Comparison of ENCODE assay signal across 16 cellular contexts in the genomic region with DNA sequence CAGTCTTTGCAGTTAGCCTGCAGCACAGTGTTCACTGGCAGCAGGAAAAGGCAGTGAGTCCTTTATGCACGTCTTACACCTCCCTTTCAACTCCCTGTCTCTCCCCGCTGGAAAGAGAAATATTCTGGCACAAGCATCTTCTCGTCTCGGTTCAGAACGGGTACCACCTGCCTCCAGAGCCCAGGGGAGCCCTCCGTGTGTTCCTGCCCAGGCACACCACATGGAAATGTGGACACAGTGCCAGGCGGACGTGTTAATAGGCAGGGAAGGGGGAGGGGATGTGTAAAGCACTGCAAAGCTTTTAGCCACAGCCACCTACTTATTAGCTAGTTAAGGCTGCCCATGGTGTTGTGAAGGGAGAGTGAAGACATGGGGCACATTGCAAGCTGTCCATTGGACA.
A peak's percentile ranks its signal among the peaks of the same experiment; 100 is the strongest.
DNase-seq lines count a peak whose midpoint lies in the region; ATAC-seq, FAIRE-seq and TF ChIP-seq lines count a peak whose summit lies in the region.
"Had no signal": no experiment of that assay in that cellular context is flagged by ENCODE, and none has a peak within 500 bp of the region (broad histone marks: within the 10 kb centered on the region; RNA-seq: fewer than 3 reads in every experiment).

No MANE protein-coding gene starts in this region.

- H2AFZ ChIP-seq in HepG2 (ENCODE audit: low read length): no peak overlapping the region

- no peak for TF ChIP-seq POLR2A in HepG2 (IDR thresholded peaks at IDR 0.05; ENCODE audit: insufficient read depth in 1 of 2, low read depth in 2 of 2, low read length in 2 of 2)

- in situ Hi-C loops in HepG2 (cut with HindIII; ENCODE audit: extremely low pct_ligation_motif_present, low pct_unique_long_range_greater_than_20kb): no loop called here

- WGBS in HepG2 (ENCODE audit: low lambda C conversion rate): 94% methylated on average over 8 of the region's 8 CpGs

- POLR2A ChIA-PET in HepG2 (lab: Yijun Ruan, JAX): no interaction called here

- BruUV-seq in HepG2 (replicated peaks; lab: Mats Ljungman, UMichigan): no TSS peak

- H3K27me3 ChIP-seq in HepG2 (ENCODE audit: control insufficient read depth in 1 of 2, insufficient read depth in 2 of 2, low read length in 2 of 2): no peaks in the 10 kb centered on the region

- TF ChIP-seq CTCF in HepG2 (CRISPR knock-in tag; IDR thresholded peaks at IDR 0.05): no peak

- no peak for FAIRE-seq in HepG2 (lab: Jason Lieb, UNC)
- FAIRE-seq: RCC 7860 had no signal

- no peaks in the 10 kb centered on the region for H3K9me3 ChIP-seq in HepG2 (ENCODE audit: low read length)

- TF ChIP-seq RAD21 in HepG2 (CRISPR knock-in tag; IDR thresholded peaks at IDR 0.05): no peak

- no peak for TF ChIP-seq EP300 in HepG2 (IDR thresholded peaks at IDR 0.05; ENCODE audit: low read depth in 2 of 2, low read length in 2 of 2)
- no peak for TF ChIP-seq EP300 in HepG2 (CRISPR knock-in tag; IDR thresholded peaks at IDR 0.05; ENCODE audit: borderline replicate concordance)

- CTCF ChIA-PET in HepG2 (lab: Yijun Ruan, JAX; ENCODE audit: low intra/inter-chr PET ratio, low total read pairs): no interaction called here

- no peak overlapping the region for H3K4me2 ChIP-seq in HepG2 (ENCODE audit: low read depth, low read length)

- H4K20me1 ChIP-seq in HepG2 (ENCODE audit: insufficient read depth, low read length): no peaks in the 10 kb centered on the region

- intact Hi-C loops in left ventricle myocardium superior (cut with micrococcal nuclease): no loop called here
- intact Hi-C loops in HepG2 (cut with micrococcal nuclease; ENCODE audit: unreplicated experiment): no loop called here

- no peaks in the 10 kb centered on the region for H3K79me2 ChIP-seq in HepG2 (ENCODE audit: insufficient read depth, low read length)

- no peaks in the 10 kb centered on the region for H3K36me3 ChIP-seq in HepG2 (replicated peaks in 1 of 2; ENCODE audit: control insufficient read depth in 1 of 2, insufficient read depth in 2 of 2, low read length in 2 of 2)

- H3K9ac ChIP-seq in HepG2 (ENCODE audit: insufficient read depth, low read depth, low read length): no peak overlapping the region

- no peak overlapping the region for H3K27ac ChIP-seq in HepG2 (ENCODE audit: extremely low read length, insufficient read depth, low read length)

- DNase-seq in COR-L47 (lab: John Stamatoyannopoulos, UW) (peak; percentile 83), NCI-H1436 treated with DMSO at 0.1 percent for 48 hours (lab: John Stamatoyannopoulos, UW) (peak; percentile 43), NCI-H82 treated with DMSO at 0.1 percent for 48 hours (lab: John Stamatoyannopoulos, UW; ENCODE audit: unreplicated experiment) (peak; percentile 23), left ventricle myocardium superior (peak; percentile 49), SKM-1 (lab: John Stamatoyannopoulos, UW; ENCODE audit: unreplicated experiment) (no peak), HepG2 (ENCODE audit: low spot score) (no peak)
- DNase-seq: activated CD4-positive, alpha-beta T cell treated with anti-CD3 and anti-CD28 coated beads for 36 hours; activated T-cell treated with anti-CD3 and anti-CD28 coated beads, Interleukin-2, amount 50 U/mL, for 1 hour; HCEC 1CT; KG1; occipital lobe; stimulated activated CD4-positive, alpha-beta T cell treated with anti-CD3 and anti-CD28 coated beads, Interleukin-12 subunit alpha, Interleukin-12 subunit beta, amount 100 ng/mL, for 4 hours; T-helper 2 cell had no signal

- no peaks in the 10 kb centered on the region for H3K4me1 ChIP-seq in HepG2 (ENCODE audit: insufficient read depth, low read length)

- no peak overlapping the region for H3K4me3 ChIP-seq in HepG2 (replicated peaks in 1 of 3; ENCODE audit: insufficient read depth in 1 of 3, low read depth in 2 of 3, low read length in 3 of 3)

- peak; percentile 85 for ATAC-seq in left ventricle myocardium superior
- no peak for ATAC-seq in HG03442 (IDR thresholded peaks at IDR 0.05; ENCODE audit: unreplicated experiment)
- ATAC-seq in HepG2: no peak
- ATAC-seq in HG03045 (IDR thresholded peaks at IDR 0.05; ENCODE audit: unreplicated experiment): no peak
- ATAC-seq: activated CD4-positive, alpha-beta T cell treated with anti-CD3 and anti-CD28 coated beads for 36 hours had no signal

TF ChIP-seq in HepG2, 621 proteins besides CTCF, POLR2A, EP300 and RAD21 (continues in another document):
- TF ChIP-seq AKAP8 (CRISPR knock-in tag; IDR thresholded peaks at IDR 0.05) (no peak), MAFG (CRISPR knock-in tag; IDR thresholded peaks at IDR 0.05) (no peak), MED8 (CRISPR knock-in tag; IDR thresholded peaks at IDR 0.05; ENCODE audit: insufficient replicate concordance) (no peak), ZNF496 (CRISPR knock-in tag; IDR thresholded peaks at IDR 0.05; ENCODE audit: insufficient replicate concordance) (no peak), CENPX (CRISPR knock-in tag; IDR thresholded peaks at IDR 0.05) (no peak)
- TF ChIP-seq, protein P1, sequence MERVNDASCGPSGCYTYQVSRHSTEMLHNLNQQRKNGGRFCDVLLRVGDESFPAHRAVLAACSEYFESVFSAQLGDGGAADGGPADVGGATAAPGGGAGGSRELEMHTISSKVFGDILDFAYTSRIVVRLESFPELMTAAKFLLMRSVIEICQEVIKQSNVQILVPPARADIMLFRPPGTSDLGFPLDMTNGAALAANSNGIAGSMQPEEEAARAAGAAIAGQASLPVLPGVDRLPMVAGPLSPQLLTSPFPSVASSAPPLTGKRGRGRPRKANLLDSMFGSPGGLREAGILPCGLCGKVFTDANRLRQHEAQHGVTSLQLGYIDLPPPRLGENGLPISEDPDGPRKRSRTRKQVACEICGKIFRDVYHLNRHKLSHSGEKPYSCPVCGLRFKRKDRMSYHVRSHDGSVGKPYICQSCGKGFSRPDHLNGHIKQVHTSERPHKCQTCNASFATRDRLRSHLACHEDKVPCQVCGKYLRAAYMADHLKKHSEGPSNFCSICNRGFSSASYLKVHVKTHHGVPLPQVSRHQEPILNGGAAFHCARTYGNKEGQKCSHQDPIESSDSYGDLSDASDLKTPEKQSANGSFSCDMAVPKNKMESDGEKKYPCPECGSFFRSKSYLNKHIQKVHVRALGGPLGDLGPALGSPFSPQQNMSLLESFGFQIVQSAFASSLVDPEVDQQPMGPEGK (CRISPR knock-in tag; IDR thresholded peaks at IDR 0.05): no peak
- TF ChIP-seq, protein P2, sequence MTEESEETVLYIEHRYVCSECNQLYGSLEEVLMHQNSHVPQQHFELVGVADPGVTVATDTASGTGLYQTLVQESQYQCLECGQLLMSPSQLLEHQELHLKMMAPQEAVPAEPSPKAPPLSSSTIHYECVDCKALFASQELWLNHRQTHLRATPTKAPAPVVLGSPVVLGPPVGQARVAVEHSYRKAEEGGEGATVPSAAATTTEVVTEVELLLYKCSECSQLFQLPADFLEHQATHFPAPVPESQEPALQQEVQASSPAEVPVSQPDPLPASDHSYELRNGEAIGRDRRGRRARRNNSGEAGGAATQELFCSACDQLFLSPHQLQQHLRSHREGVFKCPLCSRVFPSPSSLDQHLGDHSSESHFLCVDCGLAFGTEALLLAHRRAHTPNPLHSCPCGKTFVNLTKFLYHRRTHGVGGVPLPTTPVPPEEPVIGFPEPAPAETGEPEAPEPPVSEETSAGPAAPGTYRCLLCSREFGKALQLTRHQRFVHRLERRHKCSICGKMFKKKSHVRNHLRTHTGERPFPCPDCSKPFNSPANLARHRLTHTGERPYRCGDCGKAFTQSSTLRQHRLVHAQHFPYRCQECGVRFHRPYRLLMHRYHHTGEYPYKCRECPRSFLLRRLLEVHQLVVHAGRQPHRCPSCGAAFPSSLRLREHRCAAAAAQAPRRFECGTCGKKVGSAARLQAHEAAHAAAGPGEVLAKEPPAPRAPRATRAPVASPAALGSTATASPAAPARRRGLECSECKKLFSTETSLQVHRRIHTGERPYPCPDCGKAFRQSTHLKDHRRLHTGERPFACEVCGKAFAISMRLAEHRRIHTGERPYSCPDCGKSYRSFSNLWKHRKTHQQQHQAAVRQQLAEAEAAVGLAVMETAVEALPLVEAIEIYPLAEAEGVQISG (CRISPR knock-in tag; IDR thresholded peaks at IDR 0.05): no peak
- TF ChIP-seq, protein P3, sequence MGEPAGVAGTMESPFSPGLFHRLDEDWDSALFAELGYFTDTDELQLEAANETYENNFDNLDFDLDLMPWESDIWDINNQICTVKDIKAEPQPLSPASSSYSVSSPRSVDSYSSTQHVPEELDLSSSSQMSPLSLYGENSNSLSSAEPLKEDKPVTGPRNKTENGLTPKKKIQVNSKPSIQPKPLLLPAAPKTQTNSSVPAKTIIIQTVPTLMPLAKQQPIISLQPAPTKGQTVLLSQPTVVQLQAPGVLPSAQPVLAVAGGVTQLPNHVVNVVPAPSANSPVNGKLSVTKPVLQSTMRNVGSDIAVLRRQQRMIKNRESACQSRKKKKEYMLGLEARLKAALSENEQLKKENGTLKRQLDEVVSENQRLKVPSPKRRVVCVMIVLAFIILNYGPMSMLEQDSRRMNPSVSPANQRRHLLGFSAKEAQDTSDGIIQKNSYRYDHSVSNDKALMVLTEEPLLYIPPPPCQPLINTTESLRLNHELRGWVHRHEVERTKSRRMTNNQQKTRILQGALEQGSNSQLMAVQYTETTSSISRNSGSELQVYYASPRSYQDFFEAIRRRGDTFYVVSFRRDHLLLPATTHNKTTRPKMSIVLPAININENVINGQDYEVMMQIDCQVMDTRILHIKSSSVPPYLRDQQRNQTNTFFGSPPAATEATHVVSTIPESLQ (CRISPR knock-in tag; conservative IDR thresholded peaks at IDR 0.05): no peak

Comparison
In these comparisons a context has a peak if more than half of its experiments do, and no peak if none do; other contexts are left out.
1. DNase-seq: peak in COR-L47 (single experiment), NCI-H1436 treated with DMSO at 0.1 percent for 48 hours (single experiment), NCI-H82 treated with DMSO at 0.1 percent for 48 hours (single experiment) and left ventricle myocardium superior (single experiment); none in SKM-1 (single experiment) and HepG2 (single experiment).